Comparison of ENCODE assay signal across 12 cellular contexts in the genomic region with DNA sequence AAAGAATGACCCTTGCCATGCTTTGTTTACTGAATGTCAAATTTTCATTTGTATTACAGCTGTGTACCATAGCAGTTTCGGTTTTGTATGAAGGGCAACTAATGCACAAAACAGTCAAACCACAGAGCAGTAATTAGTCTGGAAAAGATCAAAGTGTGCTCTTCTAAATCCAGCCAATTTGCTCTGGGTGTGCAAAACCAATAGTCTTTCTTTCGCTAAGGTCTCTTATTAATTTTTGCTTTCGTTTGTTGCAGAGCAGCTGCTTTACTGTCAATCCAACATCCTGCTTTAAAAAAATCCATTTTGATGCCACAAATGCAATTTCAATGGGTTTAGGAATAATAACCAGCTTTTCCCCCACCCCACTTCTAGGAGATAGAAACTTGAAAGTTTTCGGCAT.
A peak's percentile ranks its signal among the peaks of the same experiment; 100 is the strongest.
DNase-seq lines count a peak whose midpoint lies in the region; ATAC-seq and TF ChIP-seq lines count a peak whose summit lies in the region.
"Had no signal": no experiment of that assay in that cellular context is flagged by ENCODE, and none has a peak within 500 bp of the region (broad histone marks: within the 10 kb centered on the region; RNA-seq: fewer than 3 reads in every experiment).

No MANE protein-coding gene starts in this region.

- H3K36me3 Mint-ChIP-seq in CD4-positive, CD25-positive, alpha-beta regulatory T cell: no peaks in the 10 kb centered on the region

- no peaks in the 10 kb centered on the region for H3K9me3 Mint-ChIP-seq in CD4-positive, CD25-positive, alpha-beta regulatory T cell
- H3K9me3 Mint-ChIP-seq: GM23338; stimulated activated naive CD8-positive, alpha-beta T cell treated with anti-CD3 and anti-CD28 coated beads, Interleukin-15, Interleukin-2, amounts not matched to agents 100 ng/mL and 50 ng/mL, for 24 hours had no signal

- no peaks in the 10 kb centered on the region for H3K36me3 ChIP-seq in CD4-positive, CD25-positive, alpha-beta regulatory T cell (ENCODE audit: control insufficient read depth, insufficient read depth, low read length)
- H3K36me3 ChIP-seq in adipocyte (ENCODE audit: control insufficient read depth, insufficient read depth, low read length, severe bottlenecking) (no peaks in the 10 kb centered on the region), upper lobe of left lung (no peaks in the 10 kb centered on the region)

- peak overlapping the region in 1 of 4 donors; percentile 65 for H3K4me3 Mint-ChIP-seq in CD4-positive, CD25-positive, alpha-beta regulatory T cell
- H3K4me3 Mint-ChIP-seq: GM23338; stimulated activated naive CD8-positive, alpha-beta T cell treated with anti-CD3 and anti-CD28 coated beads, Interleukin-15, Interleukin-2, amounts not matched to agents 100 ng/mL and 50 ng/mL, for 24 hours had no signal

- ATAC-seq in CD4-positive, CD25-positive, alpha-beta regulatory T cell (ENCODE audit: low read depth in 2 of 2): no peak
- ATAC-seq in GM19023 (IDR thresholded peaks at IDR 0.05; ENCODE audit: unreplicated experiment): peak; percentile 71
- peak; percentile 70 for ATAC-seq in HG03196 (IDR thresholded peaks at IDR 0.05; ENCODE audit: unreplicated experiment)
- ATAC-seq in upper lobe of left lung (ENCODE audit: low FRiP score in 2 of 2): no peak
- ATAC-seq: GM23338, K562 had no signal

- no peak overlapping the region for H3K27ac ChIP-seq in CD4-positive, CD25-positive, alpha-beta regulatory T cell (ENCODE audit: insufficient read depth, low read length, poor library complexity, severe bottlenecking)
- no peak overlapping the region for H3K27ac ChIP-seq in upper lobe of left lung
- H3K27ac ChIP-seq: SK-N-MC had no signal

- H3K4me3 ChIP-seq in CD4-positive, CD25-positive, alpha-beta regulatory T cell (ENCODE audit: low read depth, low read length): peak overlapping the region; percentile 51
- no peak overlapping the region for H3K4me3 ChIP-seq in adipocyte (ENCODE audit: low read length)
- H3K4me3 ChIP-seq in upper lobe of left lung: peak overlapping the region in 1 of 4 donors; percentile 19
- H3K4me3 ChIP-seq in lower leg skin (ENCODE audit: low read depth, poor library complexity, severe bottlenecking): no peak overlapping the region
- H3K4me3 ChIP-seq: GM23338, K562, SK-N-MC had no signal

- whole genome bisulfite sequencing in upper lobe of left lung, 2 donors: 43 to 54% methylated on average over 4 of the region's 4 CpGs
- 31 to 39% methylated on average over 4 of the region's 4 CpGs for WGBS in lower leg skin, 2 donors

- TF ChIP-seq POLR2A in upper lobe of left lung (IDR thresholded peaks at IDR 0.05): no peak
- no peak for TF ChIP-seq POLR2A in lower leg skin (IDR thresholded peaks at IDR 0.05)

- TF ChIP-seq CTCF in upper lobe of left lung (IDR thresholded peaks at IDR 0.05) (no peak), lower leg skin (IDR thresholded peaks at IDR 0.05) (no peak)

- TF ChIP-seq EP300 in upper lobe of left lung (IDR thresholded peaks at IDR 0.05): no peak

- H3K27ac Mint-ChIP-seq in CD4-positive, CD25-positive, alpha-beta regulatory T cell: no peak overlapping the region
- H3K27ac Mint-ChIP-seq: GM23338; stimulated activated naive CD8-positive, alpha-beta T cell treated with anti-CD3 and anti-CD28 coated beads, Interleukin-15, Interleukin-2, amounts not matched to agents 100 ng/mL and 50 ng/mL, for 24 hours had no signal

- peak in 1 of 3 donors; percentile 14 for DNase-seq in CD4-positive, CD25-positive, alpha-beta regulatory T cell
- DNase-seq in adipocyte (ENCODE audit: low read depth) (peak; percentile 23), medulla oblongata (ENCODE audit: extremely low spot score) (no peak), RKO (ENCODE audit: low spot score) (no peak), upper lobe of left lung (no peak), lower leg skin (ENCODE audit: low spot score in 2 of 2) (no peak)

- peaks cover 14% of the 10 kb centered on the region for H3K27me3 Mint-ChIP-seq in CD4-positive, CD25-positive, alpha-beta regulatory T cell

- peaks cover 5% of the 10 kb centered on the region for H3K4me1 ChIP-seq in CD4-positive, CD25-positive, alpha-beta regulatory T cell (ENCODE audit: control insufficient read depth, insufficient read depth, low read length, poor library complexity, severe bottlenecking)
- H3K4me1 ChIP-seq in adipocyte (ENCODE audit: control insufficient read depth, insufficient read depth, low read length): no peaks in the 10 kb centered on the region
- H3K4me1 ChIP-seq in upper lobe of left lung: no peaks in the 10 kb centered on the region

- H3K9ac ChIP-seq in adipocyte (ENCODE audit: low read length): no peak overlapping the region

- H3K9me3 ChIP-seq in CD4-positive, CD25-positive, alpha-beta regulatory T cell (ENCODE audit: control insufficient read depth in 2 of 2, low read length in 2 of 2): no peaks in the 10 kb centered on the region
- no peaks in the 10 kb centered on the region for H3K9me3 ChIP-seq in adipocyte (ENCODE audit: control insufficient read depth, low read length)
- H3K9me3 ChIP-seq in upper lobe of left lung: no peaks in the 10 kb centered on the region

- intact Hi-C loops in lower leg skin (cut with DNase I; ENCODE audit: low total_unique reads): loop anchor here (5.0 kb wide), 1 partner anchor 163 kb away; no protein-coding TSS in a partner anchor

- H3K27me3 ChIP-seq in CD4-positive, CD25-positive, alpha-beta regulatory T cell (ENCODE audit: control insufficient read depth, insufficient read depth, low read length): peaks cover 4% of the 10 kb centered on the region
- H3K27me3 ChIP-seq in adipocyte (replicated peaks; ENCODE audit: control insufficient read depth, insufficient read depth, low read length) (no peaks in the 10 kb centered on the region), upper lobe of left lung (no peaks in the 10 kb centered on the region)

- H3K4me1 Mint-ChIP-seq in CD4-positive, CD25-positive, alpha-beta regulatory T cell: peaks cover 0 to 7% (median 5%) of the 10 kb centered on the region in 4 donors

Comparison
In these comparisons a context has a peak if more than half of its experiments do, and no peak if none do; other contexts are left out.
1. ATAC-seq: peak in GM19023 (single experiment) and HG03196 (single experiment); none in CD4-positive, CD25-positive, alpha-beta regulatory T cell (0 of 2) and upper lobe of left lung (0 of 2).